Comparison of ENCODE assay signal across 22 cellular contexts in genomic region chr12:51065530-51065929, GRCh38.
"Had no signal": no experiment of that assay in that cellular context is flagged by ENCODE, and none has a peak within 500 bp of the region (broad histone marks: within the 10 kb centered on the region; RNA-seq: fewer than 3 reads in every experiment).

No MANE protein-coding gene starts in this region.

- H3K4me1 ChIP-seq: adrenal gland, colonic mucosa, esophagus squamous epithelium, heart left ventricle, neural progenitor cell, sigmoid colon, upper lobe of left lung had no signal

- H3K27ac Mint-ChIP-seq: activated CD8-positive, alpha-beta T cell treated with anti-CD3 and anti-CD28 coated beads, Interleukin-2, amount 10 ng/mL, durations not matched to agents 7 days and 5 days; activated naive CD8-positive, alpha-beta T cell; activated T-helper 2 cell treated with anti-CD3 and anti-CD28 coated beads, Interferon-gamma antibody, Interleukin-2, Interleukin-4, amounts not matched to agents 10 μg/mL and 5 μg/mL and 100 μg/mL, durations not matched to agents 14 hours and 24 hours and 36 hours; neural progenitor cell had no signal

- H3K4me3 Mint-ChIP-seq: activated CD8-positive, alpha-beta T cell treated with anti-CD3 and anti-CD28 coated beads, Interleukin-2, amount 10 ng/mL, durations not matched to agents 7 days and 5 days; activated naive CD8-positive, alpha-beta T cell; effector memory CD8-positive, alpha-beta T cell; naive thymus-derived CD8-positive, alpha-beta T cell; neural progenitor cell had no signal

- H3K27me3 Mint-ChIP-seq: activated naive CD8-positive, alpha-beta T cell; effector memory CD8-positive, alpha-beta T cell; naive thymus-derived CD8-positive, alpha-beta T cell had no signal

- H3K4me1 Mint-ChIP-seq: naive thymus-derived CD8-positive, alpha-beta T cell; neural progenitor cell had no signal

- H3K36me3 ChIP-seq: colonic mucosa had no signal

- H2AFZ ChIP-seq: neural progenitor cell had no signal

- H3K9me3 ChIP-seq: adrenal gland, colonic mucosa, esophagus squamous epithelium, heart left ventricle, sigmoid colon, upper lobe of left lung had no signal

- DNase-seq: activated CD4-positive, alpha-beta T cell treated with anti-CD3 and anti-CD28 coated beads for 1 hour; activated CD4-positive, alpha-beta T cell treated with anti-CD3 and anti-CD28 coated beads, Interleukin-2, amount 50 U/mL, for 1 hour; activated CD8-positive, alpha-beta T cell treated with anti-CD3 and anti-CD28 coated beads, Interleukin-2, amount 10 ng/mL, durations not matched to agents 7 days and 5 days; activated naive CD4-positive, alpha-beta T cell; adrenal gland; colonic mucosa; dorsolateral prefrontal cortex; effector memory CD8-positive, alpha-beta T cell; esophagus squamous epithelium; heart left ventricle; islet precursor cell; left cardiac atrium; naive thymus-derived CD8-positive, alpha-beta T cell; sigmoid colon; stimulated activated CD4-positive, alpha-beta T cell treated with anti-CD3 and anti-CD28 coated beads, Interleukin-4, amount 100 ng/mL, for 24 hours; stimulated activated naive CD8-positive, alpha-beta T cell treated with anti-CD3 and anti-CD28 coated beads, Interleukin-15, Interleukin-2, amounts not matched to agents 100 U/mL and 50 U/mL, for 24 hours; upper lobe of left lung; WERI-Rb-1 had no signal

- H3K27me3 ChIP-seq: adrenal gland, colonic mucosa, dorsolateral prefrontal cortex, esophagus squamous epithelium, heart left ventricle, neural progenitor cell, sigmoid colon, upper lobe of left lung had no signal

- H3K4me2 ChIP-seq: neural progenitor cell had no signal

- H3K27ac ChIP-seq: adrenal gland, colonic mucosa, dorsolateral prefrontal cortex, esophagus squamous epithelium, heart left ventricle, neural progenitor cell, sigmoid colon, upper lobe of left lung, WERI-Rb-1 had no signal

- ATAC-seq: activated CD8-positive, alpha-beta T cell treated with anti-CD3 and anti-CD28 coated beads, Interleukin-2, amount 10 ng/mL, durations not matched to agents 7 days and 5 days; effector memory CD8-positive, alpha-beta T cell; heart left ventricle; left cardiac atrium; naive thymus-derived CD8-positive, alpha-beta T cell; stimulated activated naive CD8-positive, alpha-beta T cell treated with anti-CD3 and anti-CD28 coated beads, Interleukin-15, Interleukin-2, amounts not matched to agents 100 U/mL and 50 U/mL, for 24 hours had no signal

- H3K4me3 ChIP-seq: adrenal gland, colonic mucosa, dorsolateral prefrontal cortex, esophagus squamous epithelium, heart left ventricle, lung, neural progenitor cell, sigmoid colon, upper lobe of left lung had no signal

- H3K36me3 Mint-ChIP-seq: activated naive CD8-positive, alpha-beta T cell had no signal

- H3K9me3 Mint-ChIP-seq: activated T-helper 2 cell treated with anti-CD3 and anti-CD28 coated beads, Interferon-gamma antibody, Interleukin-2, Interleukin-4, amounts not matched to agents 10 μg/mL and 5 μg/mL and 100 μg/mL, durations not matched to agents 14 hours and 24 hours and 36 hours; effector memory CD8-positive, alpha-beta T cell; naive thymus-derived CD8-positive, alpha-beta T cell; neural progenitor cell had no signal

- H3K9ac ChIP-seq: neural progenitor cell had no signal
